Comparison of ENCODE assay signal across 20 cellular contexts in genomic region chr11:15213471-15214231, GRCh38.
A peak's percentile ranks its signal among the peaks of the same experiment; 100 is the strongest.
DNase-seq lines count a peak whose midpoint lies in the region; ATAC-seq and TF ChIP-seq lines count a peak whose summit lies in the region.
"Had no signal": no experiment of that assay in that cellular context is flagged by ENCODE, and none has a peak within 500 bp of the region (broad histone marks: within the 10 kb centered on the region; RNA-seq: fewer than 3 reads in every experiment).

No MANE protein-coding gene starts in this region.

- DNase-seq in NCI-H1092 treated with DMSO at 0.1 percent for 48 hours (lab: John Stamatoyannopoulos, UW) (peak; percentile 34), NCI-H1092 (lab: John Stamatoyannopoulos, UW) (no peak), NCI-H69 (lab: John Stamatoyannopoulos, UW) (peak; percentile 57), mucosa of descending colon (peak in 1 of 3 donors; percentile 36), type B pancreatic cell (ENCODE audit: extremely low spot score, unreplicated experiment) (no peak)
- DNase-seq: CD8-positive, alpha-beta T cell; DND-41; KG1; NCI-H1048; NCI-H187 treated with DMSO at 0.1 percent for 48 hours; NCI-H2171 treated with DMSO at 0.1 percent for 48 hours; NCI-H446 treated with DMSO at 0.1 percent for 48 hours; OCI-M1; RPMI8226; SIG-M5 had no signal

- no peaks in the 10 kb centered on the region for H3K36me3 ChIP-seq in mucosa of descending colon (ENCODE audit: low read depth)

- intact Hi-C loops in mucosa of descending colon (cut with DNase I, micrococcal nuclease), result no loop called here

- no peak overlapping the region for H3K4me3 Mint-ChIP-seq in type B pancreatic cell
- H3K4me3 Mint-ChIP-seq: CD8-positive, alpha-beta T cell; GM23338 had no signal

- H3K4me1 ChIP-seq in mucosa of descending colon (ENCODE audit: low read depth), result peaks cover 7% of the 10 kb centered on the region

- H3K4me1 Mint-ChIP-seq in type B pancreatic cell (ENCODE audit: unreplicated experiment), result no peaks in the 10 kb centered on the region

- H3K36me3 Mint-ChIP-seq in type B pancreatic cell, result no peaks in the 10 kb centered on the region
- H3K36me3 Mint-ChIP-seq: CD8-positive, alpha-beta T cell had no signal

- H3K9me3 ChIP-seq in mucosa of descending colon, result no peaks in the 10 kb centered on the region

- peaks cover 10% of the 10 kb centered on the region for H3K27me3 Mint-ChIP-seq in type B pancreatic cell

- TF ChIP-seq CTCF in mucosa of descending colon (IDR thresholded peaks at IDR 0.05) (no peak), type B pancreatic cell (conservative IDR thresholded peaks at IDR 0.05) (no peak)

- no peak overlapping the region for H3K27ac Mint-ChIP-seq in type B pancreatic cell
- H3K27ac Mint-ChIP-seq: CD8-positive, alpha-beta T cell; GM23338 had no signal

- ATAC-seq in esophagus mucosa, result peak; percentile 87
- peak; percentile 93 for ATAC-seq in mucosa of descending colon
- ATAC-seq in GM19324 (IDR thresholded peaks at IDR 0.05; ENCODE audit: low FRiP score, unreplicated experiment), result no peak
- ATAC-seq in HG03460 (IDR thresholded peaks at IDR 0.05; ENCODE audit: unreplicated experiment), result no peak
- ATAC-seq: CD8-positive, alpha-beta T cell; GM23338; HCT116 had no signal

- H3K4me3 ChIP-seq in mucosa of descending colon, result no peak overlapping the region
- H3K4me3 ChIP-seq: GM23338 had no signal

- no peaks in the 10 kb centered on the region for H3K9me3 Mint-ChIP-seq in type B pancreatic cell
- H3K9me3 Mint-ChIP-seq: CD8-positive, alpha-beta T cell; GM23338 had no signal

Comparison
In these comparisons a context has a peak if more than half of its experiments do, and no peak if none do; other contexts are left out.
1. DNase-seq: peak in NCI-H1092 treated with DMSO at 0.1 percent for 48 hours (single experiment) and NCI-H69 (single experiment); none in NCI-H1092 (single experiment) and type B pancreatic cell (single experiment).
2. ATAC-seq: peak in esophagus mucosa (single experiment) and mucosa of descending colon (single experiment); none in GM19324 (single experiment) and HG03460 (single experiment).